Comparison of ENCODE assay signal across 17 cellular contexts in the genomic region with DNA sequence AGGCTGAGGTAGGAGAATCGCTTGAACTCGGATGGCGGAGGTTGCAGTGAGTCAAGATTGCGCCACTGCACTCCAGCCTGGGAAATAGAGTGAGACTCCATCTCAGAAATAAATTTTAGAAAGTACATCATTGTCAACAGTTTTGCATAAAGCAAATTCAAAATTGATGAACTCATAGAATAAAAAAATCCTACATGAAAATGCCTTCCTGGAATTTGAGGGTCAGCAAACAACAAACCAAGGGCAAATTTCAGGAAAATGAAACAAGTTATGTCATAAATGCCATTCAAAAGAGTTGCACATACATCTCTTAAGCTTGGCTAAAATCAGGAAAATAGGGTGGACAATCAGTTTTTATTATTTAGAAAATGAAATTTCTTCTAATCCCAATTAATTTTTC. TPM values are rescaled to one million over a fixed set of nuclear protein-coding genes. Genes with fewer than 3 reads are reported as not detected.
A peak's percentile ranks its signal among the peaks of the same experiment; 100 is the strongest.
DNase-seq lines count a peak whose midpoint lies in the region; ATAC-seq and TF ChIP-seq lines count a peak whose summit lies in the region.
"Had no signal": no experiment of that assay in that cellular context is flagged by ENCODE, and none has a peak within 500 bp of the region (broad histone marks: within the 10 kb centered on the region; RNA-seq: fewer than 3 reads in every experiment).

No MANE protein-coding gene starts in this region.

- TF ChIP-seq CTCF in AG10803 (conservative IDR thresholded peaks at IDR 0.05; ENCODE audit: low read length) (no peak), HEK293 (tag by site-specific recombination; IDR thresholded peaks at IDR 0.05) (no peak), osteoblast (IDR thresholded peaks at IDR 0.05; ENCODE audit: extremely low read depth, low read depth, low read length) (no peak), WTC11 (IDR thresholded peaks at IDR 0.05) (no peak)

- DNase-seq in AG10803 (ENCODE audit: low read depth) (peak; percentile 10), dermis microvascular lymphatic vessel endothelial cell (ENCODE audit: low read depth in 2 of 2) (peak; percentile 10 to 20), osteoblast (ENCODE audit: insufficient read length, low spot score, missing footprints) (no peak), WTC11 (ENCODE audit: low spot score) (no peak)
- no peak for DNase-seq in activated CD8-positive, alpha-beta memory T cell treated with anti-CD3 and anti-CD28 coated beads, Interleukin-2, amount 50 U/mL, for 4 hours
- DNase-seq in effector CD8-positive, alpha-beta T cell (lab: John Stamatoyannopoulos, UW): no peak
- DNase-seq: 8988T; BE2C; CD4-positive, alpha-beta memory T cell; DMS79; GDM1; H7 had no signal

- no peak overlapping the region for H3K27ac Mint-ChIP-seq in WTC11
- H3K27ac Mint-ChIP-seq: CD4-positive, alpha-beta memory T cell; GM23338 had no signal

- no peaks in the 10 kb centered on the region for H3K9me3 Mint-ChIP-seq in WTC11
- H3K9me3 Mint-ChIP-seq: CD4-positive, alpha-beta memory T cell; GM23338 had no signal

- no peaks in the 10 kb centered on the region for H4K20me1 ChIP-seq in osteoblast (ENCODE audit: insufficient read depth, low read length)

- ATAC-seq in WTC11: no peak
- ATAC-seq in GM21825 (IDR thresholded peaks at IDR 0.05; ENCODE audit: unreplicated experiment): no peak
- ATAC-seq: GM23338, HepG2 had no signal

- CTCF ChIA-PET in HEK293 (lab: Yijun Ruan, JAX): interaction anchor here (0.5 to 1.3 kb wide), 3 partner anchors 9 to 154 kb away, joined by 5 to 12 read pairs (median 6); no protein-coding TSS in a partner anchor
- CTCF ChIA-PET in WTC11 (lab: Charles Lee): interaction anchor here (2.4 kb wide), 1 partner anchor 8 kb away, joined by 17 read pairs; no protein-coding TSS in a partner anchor

- no peaks in the 10 kb centered on the region for H3K36me3 ChIP-seq in HEK293 (ENCODE audit: control insufficient read depth in 2 of 2, insufficient read depth in 1 of 2, low read length in 2 of 2)
- H3K36me3 ChIP-seq in osteoblast (ENCODE audit: insufficient read depth, low read length): peaks cover 8% of the 10 kb centered on the region
- H3K36me3 ChIP-seq: BE2C had no signal

- H2AFZ ChIP-seq in osteoblast (ENCODE audit: low read length): no peak overlapping the region
- H2AFZ ChIP-seq: GM23338 had no signal

- H3K4me1 Mint-ChIP-seq in WTC11: no peaks in the 10 kb centered on the region
- H3K4me1 Mint-ChIP-seq: CD4-positive, alpha-beta memory T cell had no signal

- H3K9me3 ChIP-seq in HEK293 (ENCODE audit: control insufficient read depth, insufficient read depth, low read depth, low read length) (no peaks in the 10 kb centered on the region), osteoblast (ENCODE audit: low read depth, low read length) (no peaks in the 10 kb centered on the region)
- H3K9me3 ChIP-seq: BE2C had no signal

- H3K27ac ChIP-seq in HEK293 (ENCODE audit: extremely low read depth, low read depth, low read length) (no peak overlapping the region), osteoblast (ENCODE audit: low read depth, low read length) (peak overlapping the region; percentile 95)
- H3K27ac ChIP-seq: C4-2B had no signal

- H3K79me2 ChIP-seq in osteoblast (ENCODE audit: insufficient read depth, low read length): peaks cover 88% of the 10 kb centered on the region

- no peak overlapping the region for H3K4me3 ChIP-seq in AG10803 (ENCODE audit: low read length)
- H3K4me3 ChIP-seq in HEK293 (ENCODE audit: low read depth, low read length): no peak overlapping the region
- H3K4me3 ChIP-seq in osteoblast (ENCODE audit: insufficient read depth, low read length): no peak overlapping the region
- H3K4me3 ChIP-seq: GM23338 had no signal

- no peak overlapping the region for H3K4me2 ChIP-seq in osteoblast (ENCODE audit: insufficient read depth, low read length)
- H3K4me2 ChIP-seq: GM23338 had no signal

- H3K27me3 ChIP-seq in osteoblast (ENCODE audit: insufficient read depth, low read length): no peaks in the 10 kb centered on the region
- H3K27me3 ChIP-seq: BE2C had no signal

- POLR2A ChIA-PET in HEK293 (lab: Yijun Ruan, JAX) (no interaction called here), WTC11 (lab: Charles Lee) (no interaction called here)

- no peak overlapping the region for H3K4me3 Mint-ChIP-seq in WTC11
- H3K4me3 Mint-ChIP-seq: CD4-positive, alpha-beta memory T cell; GM23338 had no signal

- no peaks in the 10 kb centered on the region for H3K27me3 Mint-ChIP-seq in WTC11 (ENCODE audit: low read depth)

- H3K36me3 Mint-ChIP-seq in WTC11: no peaks in the 10 kb centered on the region
- H3K36me3 Mint-ChIP-seq: CD4-positive, alpha-beta memory T cell had no signal

- H3K4me1 ChIP-seq in HEK293 (ENCODE audit: control insufficient read depth, insufficient read depth, low read length) (no peaks in the 10 kb centered on the region), osteoblast (ENCODE audit: insufficient read depth, low read length) (peaks cover 34% of the 10 kb centered on the region)
- H3K4me1 ChIP-seq: BE2C had no signal

TF ChIP-seq in HEK293, 187 proteins besides CTCF, POLR2A, EP300 and RAD21:
- TF ChIP-seq ZNF621 (tag by site-specific recombination; IDR thresholded peaks at IDR 0.05) (no peak), ZXDB (tag by site-specific recombination; IDR thresholded peaks at IDR 0.05) (no peak), EGR2 (tag by site-specific recombination; IDR thresholded peaks at IDR 0.05; ENCODE audit: low read depth) (no peak), ZNF660 (tag by site-specific recombination; IDR thresholded peaks at IDR 0.05) (peak; percentile 68)

TF ChIP-seq in WTC11, 78 proteins besides CTCF, POLR2A, EP300 and RAD21:
- TF ChIP-seq PRRX2 (CRISPR knock-in tag; IDR thresholded peaks at IDR 0.05) (no peak), ZNF138 (CRISPR knock-in tag; conservative IDR thresholded peaks at IDR 0.05) (no peak)
- TF ChIP-seq, protein P1, sequence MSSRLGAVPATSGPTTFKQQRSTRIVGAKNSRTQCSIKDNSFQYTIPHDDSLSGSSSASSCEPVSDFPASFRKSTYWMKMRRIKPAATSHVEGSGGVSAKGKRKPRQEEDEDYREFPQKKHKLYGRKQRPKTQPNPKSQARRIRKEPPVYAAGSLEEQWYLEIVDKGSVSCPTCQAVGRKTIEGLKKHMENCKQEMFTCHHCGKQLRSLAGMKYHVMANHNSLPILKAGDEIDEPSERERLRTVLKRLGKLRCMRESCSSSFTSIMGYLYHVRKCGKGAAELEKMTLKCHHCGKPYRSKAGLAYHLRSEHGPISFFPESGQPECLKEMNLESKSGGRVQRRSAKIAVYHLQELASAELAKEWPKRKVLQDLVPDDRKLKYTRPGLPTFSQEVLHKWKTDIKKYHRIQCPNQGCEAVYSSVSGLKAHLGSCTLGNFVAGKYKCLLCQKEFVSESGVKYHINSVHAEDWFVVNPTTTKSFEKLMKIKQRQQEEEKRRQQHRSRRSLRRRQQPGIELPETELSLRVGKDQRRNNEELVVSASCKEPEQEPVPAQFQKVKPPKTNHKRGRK (CRISPR knock-in tag; IDR thresholded peaks at IDR 0.05; ENCODE audit: borderline replicate concordance): no peak

RNA-seq across cellular contexts. Expression of a gene that starts 45.1 kb away (rescaled TPM):
- total RNA-seq in dermis microvascular lymphatic vessel endothelial cell (37.0 and 37.6 TPM in 2 replicates), osteoblast (632 and 879 TPM in 2 replicates), WTC11 (2021) (16.0 to 18.4 TPM (median 17.2 TPM) in 3 replicates)

Comparison
In these comparisons a context has a peak if more than half of its experiments do, and no peak if none do; other contexts are left out.
1. DNase-seq: peak in AG10803 (single experiment) and dermis microvascular lymphatic vessel endothelial cell (2 of 2); none in osteoblast (single experiment), WTC11 (single experiment), activated CD8-positive, alpha-beta memory T cell treated with anti-CD3 and anti-CD28 coated beads, Interleukin-2, amount 50 U/mL, for 4 hours (single experiment) and effector CD8-positive, alpha-beta T cell (single experiment).
2. RNA of a gene that starts 45.1 kb away (total RNA-seq): 632 to 879 TPM in osteoblast; 37.0 to 37.6 TPM in dermis microvascular lymphatic vessel endothelial cell and 16.0 to 18.4 TPM in WTC11; every median in the first group is over 10 times any median in the second.